9 cellular contexts compared by ENCODE assay signal in genomic region chr4:23333556-23333945, GRCh38.
DNase-seq lines count a peak whose midpoint lies in the region; ATAC-seq and TF ChIP-seq lines count a peak whose summit lies in the region.
"Had no signal": no experiment of that assay in that cellular context is flagged by ENCODE, and none has a peak within 500 bp of the region (broad histone marks: within the 10 kb centered on the region; RNA-seq: fewer than 3 reads in every experiment).

No MANE protein-coding gene starts in this region.

- ATAC-seq in HG03439 (IDR thresholded peaks at IDR 0.05; ENCODE audit: unreplicated experiment) (peak; percentile 14), HG02678 (IDR thresholded peaks at IDR 0.05; ENCODE audit: unreplicated experiment) (no peak)
- ATAC-seq in activated T-cell treated with anti-CD3 and anti-CD28 coated beads, Interleukin-2, amount 50 U/mL, for 4 hours: peak; percentile 74 to 75

- H2AK5ac ChIP-seq in neuronal stem cell (ENCODE audit: low read depth, low read length): no peak overlapping the region

- H3K4me2 ChIP-seq in neuronal stem cell (ENCODE audit: insufficient read depth, low read length, poor library complexity, severe bottlenecking): no peak overlapping the region

- DNase-seq in activated CD4-positive, alpha-beta T cell treated with anti-CD3 and anti-CD28 coated beads, Interleukin-2, amount 10 ng/mL, durations not matched to agents 24 days and 14 days: peak; percentile 77
- no peak for DNase-seq in activated CD4-positive, alpha-beta T cell treated with anti-CD3 and anti-CD28 coated beads, Interleukin-2, amount 50 U/mL, for 4 hours
- DNase-seq in activated T-cell treated with anti-CD3 and anti-CD28 coated beads, Interleukin-2, amount 50 U/mL, for 4 hours: no peak
- no peak for DNase-seq in neuronal stem cell (ENCODE audit: low spot score)
- DNase-seq in colonic mucosa: no peak
- DNase-seq in NCI-H187 treated with DMSO at 0.1 percent for 48 hours (lab: John Stamatoyannopoulos, UW): no peak
- DNase-seq: T-helper 9 cell had no signal

- H3K27me3 Mint-ChIP-seq in activated CD4-positive, alpha-beta T cell treated with anti-CD3 and anti-CD28 coated beads, Interleukin-2, amount 10 ng/mL, durations not matched to agents 24 days and 14 days: peaks cover under 1% of the 10 kb centered on the region
- H3K27me3 Mint-ChIP-seq in activated T-cell treated with anti-CD3 and anti-CD28 coated beads, Interleukin-2, amount 50 U/mL, for 4 hours (ENCODE audit: low read depth): no peaks in the 10 kb centered on the region

- no peak overlapping the region for H2BK120ac ChIP-seq in neuronal stem cell (ENCODE audit: low read depth, low read length)

- no peak overlapping the region for H4K8ac ChIP-seq in neuronal stem cell (ENCODE audit: low read depth, low read length)

- H3K36me3 ChIP-seq in neuronal stem cell (replicated peaks in 1 of 2; ENCODE audit: control insufficient read depth in 2 of 2, insufficient read depth in 2 of 2, low read length in 2 of 2) (no peaks in the 10 kb centered on the region), colonic mucosa (no peaks in the 10 kb centered on the region)

- no peak overlapping the region for H2BK5ac ChIP-seq in neuronal stem cell (ENCODE audit: low read length)

- no peak overlapping the region for H3K4me3 ChIP-seq in neuronal stem cell (ENCODE audit: low read length in 2 of 2)
- no peak overlapping the region for H3K4me3 ChIP-seq in colonic mucosa

- peak overlapping the region; percentile 1 for H3K4me3 Mint-ChIP-seq in activated CD4-positive, alpha-beta T cell treated with anti-CD3 and anti-CD28 coated beads, Interleukin-2, amount 10 ng/mL, durations not matched to agents 24 days and 14 days
- peak overlapping the region; percentile 45 for H3K4me3 Mint-ChIP-seq in activated T-cell treated with anti-CD3 and anti-CD28 coated beads, Interleukin-2, amount 50 U/mL, for 4 hours

- H2BK12ac ChIP-seq in neuronal stem cell (ENCODE audit: low read length): no peak overlapping the region

- no CpG with 5 or more reads among the region's 5 CpGs for WGBS in neuronal stem cell (ENCODE audit: extremely low coverage in 2 of 2, insufficient read length in 2 of 2, insufficient replicate concordance in 1 of 2), 2 donors

- no peak for TF ChIP-seq CTCF in colonic mucosa (IDR thresholded peaks at IDR 0.05)

- H3K79me1 ChIP-seq in neuronal stem cell (ENCODE audit: low read depth, low read length): no peaks in the 10 kb centered on the region

- peaks cover 26% of the 10 kb centered on the region for H3K4me1 Mint-ChIP-seq in activated CD4-positive, alpha-beta T cell treated with anti-CD3 and anti-CD28 coated beads, Interleukin-2, amount 10 ng/mL, durations not matched to agents 24 days and 14 days
- H3K4me1 Mint-ChIP-seq in activated T-cell treated with anti-CD3 and anti-CD28 coated beads, Interleukin-2, amount 50 U/mL, for 4 hours (ENCODE audit: low read depth): peaks cover 26% of the 10 kb centered on the region

- no peak overlapping the region for H2BK15ac ChIP-seq in neuronal stem cell (ENCODE audit: low read length)

- intact Hi-C loops in activated CD4-positive, alpha-beta T cell treated with anti-CD3 and anti-CD28 coated beads, Interleukin-2, amount 10 ng/mL, durations not matched to agents 24 days and 14 days (cut with micrococcal nuclease): loop anchor here (5.0 to 10.0 kb wide), 2 partner anchors 819 to 1139 kb away; partner anchors contain the start of gene ADGRA3
- intact Hi-C loops in colonic mucosa (cut with DNase I): no loop called here

- H3K4me1 ChIP-seq in neuronal stem cell (ENCODE audit: control insufficient read depth in 2 of 2, insufficient read depth in 1 of 2, low read depth in 1 of 2, low read length in 2 of 2) (peaks cover 0 to 20% of the 10 kb centered on the region in 2 donors), colonic mucosa (no peaks in the 10 kb centered on the region)

- H3K27ac Mint-ChIP-seq in activated CD4-positive, alpha-beta T cell treated with anti-CD3 and anti-CD28 coated beads, Interleukin-2, amount 10 ng/mL, durations not matched to agents 24 days and 14 days: peak overlapping the region; percentile 89

- no peak overlapping the region for H3K18ac ChIP-seq in neuronal stem cell (ENCODE audit: low read length)

- H3K27me3 ChIP-seq in neuronal stem cell (ENCODE audit: control insufficient read depth in 3 of 3, insufficient read depth in 3 of 3, low read depth in 1 of 3, low read length in 3 of 3) (no peaks in the 10 kb centered on the region), colonic mucosa (no peaks in the 10 kb centered on the region)

- no peak overlapping the region for H3K27ac ChIP-seq in neuronal stem cell (replicated peaks; ENCODE audit: low read length)
- H3K27ac ChIP-seq in colonic mucosa: no peak overlapping the region

- H3K9me3 ChIP-seq in neuronal stem cell (replicated peaks in 1 of 2; ENCODE audit: control insufficient read depth in 2 of 2, insufficient read depth in 1 of 2, low read depth in 1 of 2, low read length in 2 of 2) (no peaks in the 10 kb centered on the region), colonic mucosa (no peaks in the 10 kb centered on the region)

- no peak overlapping the region for H4K91ac ChIP-seq in neuronal stem cell (ENCODE audit: low read depth, low read length, poor library complexity)

- H3K36me3 Mint-ChIP-seq in activated CD4-positive, alpha-beta T cell treated with anti-CD3 and anti-CD28 coated beads, Interleukin-2, amount 10 ng/mL, durations not matched to agents 24 days and 14 days (ENCODE audit: low read depth): no peaks in the 10 kb centered on the region
- H3K36me3 Mint-ChIP-seq in activated T-cell treated with anti-CD3 and anti-CD28 coated beads, Interleukin-2, amount 50 U/mL, for 4 hours (ENCODE audit: insufficient read depth): no peaks in the 10 kb centered on the region

- no peak overlapping the region for H3K4ac ChIP-seq in neuronal stem cell (ENCODE audit: low read length)

- H3K9me3 Mint-ChIP-seq in activated CD4-positive, alpha-beta T cell treated with anti-CD3 and anti-CD28 coated beads, Interleukin-2, amount 10 ng/mL, durations not matched to agents 24 days and 14 days: peaks cover 7% of the 10 kb centered on the region
- peaks cover 4% of the 10 kb centered on the region for H3K9me3 Mint-ChIP-seq in activated T-cell treated with anti-CD3 and anti-CD28 coated beads, Interleukin-2, amount 50 U/mL, for 4 hours

- no peak overlapping the region for H3K14ac ChIP-seq in neuronal stem cell (ENCODE audit: low read length)

- H3K9ac ChIP-seq in neuronal stem cell (ENCODE audit: low read depth, low read length, poor library complexity) (no peak overlapping the region), colonic mucosa (ENCODE audit: low read depth in 2 of 2, low read length in 2 of 2) (no peak overlapping the region)

- H3K23ac ChIP-seq in neuronal stem cell (ENCODE audit: low read depth, low read length, poor library complexity): no peak overlapping the region

- peak overlapping the region; percentile 76 for H2AFZ ChIP-seq in neuronal stem cell (ENCODE audit: low read length)
